ENCODE assay signal across 37 cellular contexts in genomic region chr3:77045686-77046085, GRCh38. TPM values are rescaled to one million over a fixed set of nuclear protein-coding genes. Genes with fewer than 3 reads are reported as not detected.
"Had no signal": no experiment of that assay in that cellular context is flagged by ENCODE, and none has a peak within 500 bp of the region (broad histone marks: within the 10 kb centered on the region; RNA-seq: fewer than 3 reads in every experiment).

No MANE protein-coding gene starts in this region.

- H3K4me1 ChIP-seq: adrenal gland, body of pancreas had no signal

- H3K4me1 Mint-ChIP-seq: activated B cell treated with CpG ODN at 0.5 μM for 24 hours; activated CD4-positive, alpha-beta T cell treated with anti-CD3 and anti-CD28 coated beads, Interleukin-2, amount 10 ng/mL, durations not matched to agents 24 days and 14 days; activated naive CD8-positive, alpha-beta T cell treated with anti-CD3 and anti-CD28 coated beads for 36 hours; activated T-helper 17 cell treated with anti-CD3 and anti-CD28 coated beads, Interleukin-2, amount 50 U/mL, for 72 hours; central memory CD8-positive, alpha-beta T cell had no signal

- H3K36me3 ChIP-seq: adrenal gland, cardiac muscle cell had no signal

- H3K27ac Mint-ChIP-seq: activated B cell treated with CpG ODN at 0.5 μM for 24 hours; activated CD4-positive, alpha-beta memory T cell treated with anti-CD3 and anti-CD28 coated beads for 36 hours; activated CD4-positive, alpha-beta T cell treated with anti-CD3 and anti-CD28 coated beads, Interleukin-2, amount 10 ng/mL, durations not matched to agents 24 days and 14 days; activated CD8-positive, alpha-beta T cell treated with anti-CD3 and anti-CD28 coated beads for 36 hours; activated naive CD4-positive, alpha-beta T cell treated with anti-CD3 and anti-CD28 coated beads for 36 hours; activated naive CD4-positive, alpha-beta T cell treated with anti-CD3 and anti-CD28 coated beads, Interleukin-2, amount 50 U/mL, for 72 hours; activated naive CD8-positive, alpha-beta T cell treated with anti-CD3 and anti-CD28 coated beads for 36 hours; activated T-cell treated with anti-CD3 and anti-CD28 coated beads, Interleukin-2, amount 50 U/mL, for 72 hours; activated T-helper 1 cell treated with anti-CD3 and anti-CD28 coated beads, Interleukin-12 subunit alpha, Interleukin-12 subunit beta, Interleukin-2, Interleukin-4 antibody, amounts not matched to agents 30 ng/mL and 10 ng/mL and 1 ng/mL, durations not matched to agents 14 hours and 24 hours and 36 hours; activated T-helper 17 cell treated with anti-CD3 and anti-CD28 coated beads, Interleukin-2, amount 50 U/mL, for 72 hours; T-helper 1 cell treated with Interleukin-12 subunit alpha and Interleukin-12 subunit beta and Interleukin-4 antibody, amounts not matched to agents 30 μg/mL and 1 μg/mL, for 36 hours; T-helper 2 cell treated with Interferon-gamma antibody and Interleukin-4, amounts not matched to agents 5 μg/mL and 100 μg/mL, for 36 hours had no signal

- H3K9me3 ChIP-seq: adrenal gland, body of pancreas had no signal

- H3K9me3 Mint-ChIP-seq: activated CD4-positive, alpha-beta T cell treated with anti-CD3 and anti-CD28 coated beads, Interleukin-2, amount 10 ng/mL, durations not matched to agents 24 days and 14 days; activated CD8-positive, alpha-beta T cell treated with anti-CD3 and anti-CD28 coated beads for 36 hours had no signal

- H3K4me3 Mint-ChIP-seq: activated B cell treated with CpG ODN at 0.5 μM for 24 hours; activated CD4-positive, alpha-beta memory T cell treated with anti-CD3 and anti-CD28 coated beads for 36 hours; activated CD4-positive, alpha-beta T cell treated with anti-CD3 and anti-CD28 coated beads, Interleukin-2, amount 10 ng/mL, durations not matched to agents 24 days and 14 days; activated CD8-positive, alpha-beta T cell treated with anti-CD3 and anti-CD28 coated beads for 36 hours; activated naive CD4-positive, alpha-beta T cell treated with anti-CD3 and anti-CD28 coated beads for 36 hours; activated naive CD8-positive, alpha-beta T cell treated with anti-CD3 and anti-CD28 coated beads for 36 hours; activated T-cell treated with anti-CD3 and anti-CD28 coated beads, Interleukin-2, amount 50 U/mL, for 4 hours; activated T-cell treated with anti-CD3 and anti-CD28 coated beads, Interleukin-2, amount 50 U/mL, for 72 hours; activated T-helper 1 cell treated with anti-CD3 and anti-CD28 coated beads, Interleukin-12 subunit alpha, Interleukin-12 subunit beta, Interleukin-2, Interleukin-4 antibody, amounts not matched to agents 30 ng/mL and 10 ng/mL and 1 ng/mL, durations not matched to agents 14 hours and 24 hours and 36 hours; activated T-helper 17 cell treated with anti-CD3 and anti-CD28 coated beads, Interleukin-2, amount 50 U/mL, for 72 hours; central memory CD8-positive, alpha-beta T cell; T-helper 1 cell treated with Interleukin-12 subunit alpha and Interleukin-12 subunit beta and Interleukin-4 antibody, amounts not matched to agents 30 μg/mL and 1 μg/mL, for 36 hours; T-helper 2 cell treated with Interferon-gamma antibody and Interleukin-4, amounts not matched to agents 5 μg/mL and 100 μg/mL, for 36 hours had no signal

- H3K27ac ChIP-seq: adrenal gland, body of pancreas, cardiac muscle cell, VCaP had no signal

- DNase-seq: activated B cell treated with CpG ODN at 0.5 μM for 24 hours; activated CD4-positive, alpha-beta memory T cell treated with anti-CD3 and anti-CD28 coated beads for 36 hours; activated CD4-positive, alpha-beta T cell treated with anti-CD3 and anti-CD28 coated beads for 4 hours; activated CD4-positive, alpha-beta T cell treated with anti-CD3 and anti-CD28 coated beads, Interleukin-2, amount 10 ng/mL, durations not matched to agents 24 days and 14 days; activated CD4-positive, alpha-beta T cell treated with anti-CD3 and anti-CD28 coated beads, Interleukin-2, amount 50 U/mL, for 1 hour; activated CD4-positive, alpha-beta T cell treated with anti-CD3 and anti-CD28 coated beads, Interleukin-2, amount 50 U/mL, for 4 hours; activated CD4-positive, CD25-positive, alpha-beta regulatory T cell treated with anti-CD3 and anti-CD28 coated beads, Interleukin-2, amount 50 U/mL, for 72 hours; activated CD8-positive, alpha-beta memory T cell treated with anti-CD3 and anti-CD28 coated beads, Interleukin-2, amount 50 U/mL, for 4 hours; activated CD8-positive, alpha-beta T cell treated with anti-CD3 and anti-CD28 coated beads for 36 hours; activated effector memory CD4-positive, alpha-beta T cell treated with anti-CD3 and anti-CD28 coated beads, Interleukin-2, amount 50 U/mL, for 16 hours; activated gamma-delta T cell treated with Interleukin-2 at 50 U/mL for 16 hours; activated naive CD4-positive, alpha-beta T cell; activated naive CD4-positive, alpha-beta T cell treated with anti-CD3 and anti-CD28 coated beads for 36 hours; activated naive CD4-positive, alpha-beta T cell treated with anti-CD3 and anti-CD28 coated beads, Interleukin-2, amount 50 U/mL, for 16 hours; activated naive CD8-positive, alpha-beta T cell treated with anti-CD3 and anti-CD28 coated beads for 36 hours; activated T-cell treated with anti-CD3 and anti-CD28 coated beads for 4 hours; activated T-cell treated with anti-CD3 and anti-CD28 coated beads, Interleukin-2, amount 50 U/mL, for 1 hour; activated T-cell treated with anti-CD3 and anti-CD28 coated beads, Interleukin-2, amount 50 U/mL, for 4 hours; activated T-cell treated with anti-CD3 and anti-CD28 coated beads, Interleukin-2, amount 50 U/mL, for 72 hours; adrenal gland; amniotic stem cell; aorta; body of pancreas; caudate nucleus; cerebellar nuclear complex; T-helper 1 cell; T-helper 2 cell; T-helper 9 cell had no signal

- ATAC-seq: activated CD8-positive, alpha-beta T cell treated with anti-CD3 and anti-CD28 coated beads for 36 hours; activated naive CD4-positive, alpha-beta T cell treated with anti-CD3 and anti-CD28 coated beads, Interleukin-2, amount 50 U/mL, for 72 hours; activated T-cell treated with anti-CD3 and anti-CD28 coated beads, Interleukin-2, amount 50 U/mL, for 4 hours; activated T-cell treated with anti-CD3 and anti-CD28 coated beads, Interleukin-2, amount 50 U/mL, for 72 hours; activated T-helper 17 cell treated with anti-CD3 and anti-CD28 coated beads, Interleukin-2, amount 50 U/mL, for 72 hours; body of pancreas had no signal

- H3K36me3 Mint-ChIP-seq: activated naive CD8-positive, alpha-beta T cell treated with anti-CD3 and anti-CD28 coated beads for 36 hours had no signal

- H3K4me3 ChIP-seq: adrenal gland, body of pancreas, cardiac muscle cell had no signal

RNA-seq across cellular contexts. Expression of gene ROBO2, which starts 5.8 kb away (rescaled TPM):
- total RNA-seq: activated B cell treated with CpG ODN at 0.5 μM for 24 hours; activated CD4-positive, alpha-beta memory T cell treated with anti-CD3 and anti-CD28 coated beads for 36 hours; activated CD4-positive, alpha-beta T cell treated with anti-CD3 and anti-CD28 coated beads, Interleukin-2, amount 10 ng/mL, durations not matched to agents 24 days and 14 days; activated CD8-positive, alpha-beta memory T cell treated with anti-CD3 and anti-CD28 coated beads for 36 hours; activated CD8-positive, alpha-beta T cell treated with anti-CD3 and anti-CD28 coated beads for 36 hours; activated naive CD4-positive, alpha-beta T cell treated with anti-CD3 and anti-CD28 coated beads for 36 hours; activated naive CD4-positive, alpha-beta T cell treated with anti-CD3 and anti-CD28 coated beads, Interleukin-2, amount 50 U/mL, for 72 hours; activated naive CD8-positive, alpha-beta T cell treated with anti-CD3 and anti-CD28 coated beads for 36 hours; activated T-cell treated with anti-CD3 and anti-CD28 coated beads, Interleukin-2, amount 50 U/mL, for 4 hours; activated T-cell treated with anti-CD3 and anti-CD28 coated beads, Interleukin-2, amount 50 U/mL, for 72 hours; activated T-helper 1 cell treated with anti-CD3 and anti-CD28 coated beads, Interleukin-12 subunit alpha, Interleukin-12 subunit beta, Interleukin-2, Interleukin-4 antibody, amounts not matched to agents 30 ng/mL and 10 ng/mL and 1 ng/mL, durations not matched to agents 14 hours and 24 hours and 36 hours; activated T-helper 17 cell treated with anti-CD3 and anti-CD28 coated beads, Interleukin-2, amount 50 U/mL, for 72 hours had no signal
